Comparison of ENCODE assay signal across 30 cellular contexts in the genomic region with DNA sequence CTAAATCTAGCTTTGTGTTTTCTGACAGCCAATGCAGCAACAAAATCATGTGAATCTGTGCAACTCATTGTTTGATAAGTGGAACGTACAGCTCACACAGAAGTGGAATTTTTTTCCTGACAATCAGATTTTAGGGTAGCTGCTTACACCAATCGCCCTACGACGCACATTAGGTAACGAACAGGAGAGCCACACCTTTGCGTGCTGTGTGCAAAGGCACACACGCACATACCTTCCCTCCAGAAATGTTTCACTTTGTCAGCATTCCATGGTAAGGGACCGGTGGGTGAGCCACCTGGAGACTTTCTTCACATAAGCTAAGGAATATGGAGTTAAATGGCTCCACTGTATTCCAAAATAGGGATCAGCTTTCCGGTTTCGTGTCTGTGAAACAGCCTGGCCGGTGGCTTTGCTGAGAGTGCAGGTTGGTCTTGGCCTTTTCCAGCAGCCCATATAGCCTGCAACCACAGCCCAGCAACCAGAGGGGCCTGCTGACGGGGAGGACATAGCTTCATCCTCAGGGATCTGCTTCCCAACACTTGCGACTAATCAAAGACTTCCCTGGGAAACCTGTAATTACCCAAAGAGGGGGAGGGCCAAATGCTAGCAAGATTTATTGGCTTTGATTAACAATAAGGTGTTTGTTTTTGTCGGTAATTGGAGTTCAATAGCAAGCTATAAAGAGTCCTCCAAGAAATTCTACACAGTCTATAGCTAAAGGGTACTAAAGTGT.
"Had no signal": no experiment of that assay in that cellular context is flagged by ENCODE, and none has a peak within 500 bp of the region (broad histone marks: within the 10 kb centered on the region; RNA-seq: fewer than 3 reads in every experiment).

No MANE protein-coding gene starts in this region.

- H3K27me3 ChIP-seq: brain microvascular endothelial cell had no signal

- H3K27ac ChIP-seq: brain microvascular endothelial cell, WERI-Rb-1 had no signal

- H3K4me3 ChIP-seq: K562 had no signal

- FAIRE-seq: K562 had no signal

- H3K36me3 ChIP-seq: brain microvascular endothelial cell, WERI-Rb-1 had no signal

- ATAC-seq: activated CD8-positive, alpha-beta T cell treated with anti-CD3 and anti-CD28 coated beads for 36 hours; activated T-cell treated with anti-CD3 and anti-CD28 coated beads, Interleukin-2, amount 50 U/mL, for 72 hours; activated T-helper 17 cell treated with anti-CD3 and anti-CD28 coated beads, Interleukin-2, amount 50 U/mL, for 72 hours; K562 had no signal

- DNase-seq: activated CD4-positive, alpha-beta T cell treated with anti-CD3 and anti-CD28 coated beads, Interleukin-2, amount 10 ng/mL, durations not matched to agents 24 days and 14 days; activated CD4-positive, alpha-beta T cell treated with anti-CD3 and anti-CD28 coated beads, Interleukin-2, amount 50 U/mL, for 4 hours; activated CD8-positive, alpha-beta T cell treated with anti-CD3 and anti-CD28 coated beads for 36 hours; activated effector memory CD4-positive, alpha-beta T cell treated with anti-CD3 and anti-CD28 coated beads, Interleukin-2, amount 50 U/mL, for 16 hours; activated naive CD4-positive, alpha-beta T cell; activated naive CD4-positive, alpha-beta T cell treated with anti-CD3 and anti-CD28 coated beads, Interleukin-2, amount 50 U/mL, for 16 hours; activated naive CD8-positive, alpha-beta T cell treated with anti-CD3 and anti-CD28 coated beads for 36 hours; activated T-cell treated with anti-CD3 and anti-CD28 coated beads, Interleukin-2, amount 50 U/mL, for 1 hour; activated T-cell treated with anti-CD3 and anti-CD28 coated beads, Interleukin-2, amount 50 U/mL, for 72 hours; amniotic stem cell; aorta; brain microvascular endothelial cell; central memory CD4-positive, alpha-beta T cell; Karpas-422; NCI-H1105; NCI-H1436 treated with DMSO at 0.1 percent for 48 hours; NCI-H1694 treated with DMSO at 0.1 percent for 48 hours; NCI-H2029; NCI-H345; NCI-H524 treated with DMSO at 0.1 percent for 48 hours; NCI-H748 treated with DMSO at 0.1 percent for 48 hours; NK-92 treated with Interleukin-12 subunit alpha and Interleukin-12 subunit beta, amount 100 ng/mL, for 24 hours; Right ventricle myocardium superior; SW 1271; T-helper 1 cell; T-helper 2 cell; T-helper 9 cell; WERI-Rb-1 had no signal
